21 cellular contexts compared by ENCODE assay signal in genomic region chr20:4944518-4944917, GRCh38. TPM values are rescaled to one million over a fixed set of nuclear protein-coding genes. Genes with fewer than 3 reads are reported as not detected.
DNase-seq lines count a peak whose midpoint lies in the region; ATAC-seq and TF ChIP-seq lines count a peak whose summit lies in the region.
"Had no signal": no experiment of that assay in that cellular context is flagged by ENCODE, and none has a peak within 500 bp of the region (broad histone marks: within the 10 kb centered on the region; RNA-seq: fewer than 3 reads in every experiment).

No MANE protein-coding gene starts in this region.

- H3K27ac ChIP-seq in IMR-90 (ENCODE audit: insufficient read depth, low read length) = peak overlapping the region; percentile 65; the same call in 1 of the 2 replicates
- H3K27ac ChIP-seq: ascending aorta, colonic mucosa, hepatocyte, spleen had no signal

- peak overlapping the region; percentile 81 for H3K14ac ChIP-seq in IMR-90 (replicated peaks; ENCODE audit: low read depth, low read length)

- dilution Hi-C loops in IMR-90 (cut with HindIII; ENCODE audit: low sequenced_read_pairs, unreplicated experiment) = no loop called here

- no peak for TF ChIP-seq CTCF in IMR-90 (conservative IDR thresholded peaks at IDR 0.05; ENCODE audit: low read depth, low read length)

- H2AK9ac ChIP-seq in IMR-90 (replicated peaks; ENCODE audit: low read depth, low read length, poor library complexity) = no peak overlapping the region

- H2BK5ac ChIP-seq in IMR-90 (ENCODE audit: low read depth, low read length, poor library complexity, severe bottlenecking) = peak overlapping the region; percentile 7

- H2BK15ac ChIP-seq in IMR-90 (ENCODE audit: low read depth, low read length) = peak overlapping the region; percentile 61; the same call in 1 of the 3 replicates

- no peak overlapping the region; the same call in 1 of the 2 replicates for H3K56ac ChIP-seq in IMR-90 (ENCODE audit: extremely low read depth, insufficient read depth, low read length)

- peak overlapping the region; percentile 89 for H2BK120ac ChIP-seq in IMR-90 (ENCODE audit: low read depth, low read length)

- no peak overlapping the region for H3K9ac ChIP-seq in IMR-90 (ENCODE audit: low read depth, low read length)

- in situ Hi-C loops in IMR-90 (cut with MboI; ENCODE audit: low sequenced_read_pairs) = no loop called here

- no TSS peak for BruUV-seq in IMR-90 (replicated peaks; lab: Mats Ljungman, UMichigan)

- H3K27me3 ChIP-seq in IMR-90 (ENCODE audit: control insufficient read depth, insufficient read depth, low read length) = no peaks in the 10 kb centered on the region
- H3K27me3 ChIP-seq: ascending aorta, colonic mucosa, hepatocyte, spleen had no signal

- ATAC-seq in IMR-90 (ENCODE audit: low read depth) (no peak), HG02973 (IDR thresholded peaks at IDR 0.05; ENCODE audit: unreplicated experiment) (no peak)
- ATAC-seq: CD8-positive, alpha-beta T cell; T-helper 17 cell had no signal

- H2AFZ ChIP-seq in IMR-90 (replicated peaks; ENCODE audit: low read length, poor library complexity) = no peak overlapping the region
- H2AFZ ChIP-seq: hepatocyte had no signal

- peak; percentile 54 for DNase-seq in AG08395 (ENCODE audit: low spot score)
- peak; percentile 35 for DNase-seq in IMR-90
- DNase-seq in astrocyte of the hippocampus (ENCODE audit: low read depth, low spot score) = peak; percentile 18
- DNase-seq in medulla oblongata (ENCODE audit: extremely low spot score) = peak; percentile 46
- no peak for DNase-seq in HPDE6-E6E7 (ENCODE audit: extremely low spot score)
- DNase-seq in activated CD4-positive, alpha-beta T cell treated with anti-CD3 and anti-CD28 coated beads, Interleukin-2, amount 50 U/mL, for 4 hours = no peak
- DNase-seq in NCI-H2196 treated with DMSO at 0.1 percent for 48 hours (lab: John Stamatoyannopoulos, UW; ENCODE audit: unreplicated experiment) = no peak
- DNase-seq: activated CD4-positive, alpha-beta T cell treated with anti-CD3 and anti-CD28 coated beads, Interleukin-2, amount 50 U/mL, for 48 hours; activated naive CD4-positive, alpha-beta T cell treated with anti-CD3 and anti-CD28 coated beads, Interleukin-2, amount 10 ng/mL, durations not matched to agents 7 days and 5 days; activated T-cell treated with anti-CD3 and anti-CD28 coated beads for 4 hours; CD8-positive, alpha-beta T cell; colonic mucosa; DND-41; KBM-7; NCI-H1092; NCI-H774; spleen; T-helper 17 cell had no signal

- H3K23ac ChIP-seq in IMR-90 (ENCODE audit: low read depth, low read length) = peak overlapping the region; percentile 52; the same call in 1 of the 2 replicates

- H3K4me2 ChIP-seq in IMR-90 (ENCODE audit: low read depth, low read length) = no peak overlapping the region
- H3K4me2 ChIP-seq: hepatocyte had no signal

- H4K91ac ChIP-seq in IMR-90 (ENCODE audit: insufficient read depth, low read depth, low read length) = peak overlapping the region; percentile 82

- CTCF ChIA-PET in IMR-90 (lab: Yijun Ruan, JAX) = no interaction called here

- H2AK5ac ChIP-seq in IMR-90 (ENCODE audit: low read depth, low read length) = peak overlapping the region; percentile 81; the same call in 1 of the 2 replicates

- intact Hi-C loops in IMR-90 (cut with micrococcal nuclease) = loop anchor here (5.0 kb wide), 1 partner anchor 37 kb away; no protein-coding TSS in a partner anchor

- H3K4me1 ChIP-seq in IMR-90 (ENCODE audit: control insufficient read depth, insufficient read depth, low read length) = peaks cover 36% of the 10 kb centered on the region
- H3K4me1 ChIP-seq: colonic mucosa had no signal

- H4K20me1 ChIP-seq in IMR-90 (ENCODE audit: insufficient read depth, low read length) = no peaks in the 10 kb centered on the region

- H3K18ac ChIP-seq in IMR-90 (ENCODE audit: low read depth, low read length) = peak overlapping the region; percentile 54; the same call in 1 of the 2 replicates

- no peak for TF ChIP-seq RAD21 in IMR-90 (IDR thresholded peaks at IDR 0.05; ENCODE audit: low read length)

- H3K4me3 ChIP-seq in IMR-90 (ENCODE audit: insufficient read depth, low read depth, low read length) = no peak overlapping the region
- H3K4me3 ChIP-seq: ascending aorta, colonic mucosa, hepatocyte, spleen had no signal

- H3K9me3 ChIP-seq in IMR-90 (ENCODE audit: control insufficient read depth, insufficient read depth, low read length) = no peaks in the 10 kb centered on the region
- H3K9me3 ChIP-seq: ascending aorta, colonic mucosa, spleen had no signal

- no peak for TF ChIP-seq POLR2A in IMR-90 (IDR thresholded peaks at IDR 0.05; ENCODE audit: low read depth, low read length)

- peak overlapping the region; percentile 37 to 76; a peak in 2 of 4 replicates for H4K8ac ChIP-seq in IMR-90 (ENCODE audit: low read depth in 2 of 2, low read length in 2 of 2)

- peaks cover 26% of the 10 kb centered on the region for H3K9me1 ChIP-seq in IMR-90 (ENCODE audit: insufficient read depth, low read length)

- POLR2A ChIA-PET in IMR-90 (lab: Charles Lee; ENCODE audit: unreplicated experiment) = no interaction called here

- no CpG with 5 or more reads among the region's 3 CpGs for WGBS in IMR-90 (ENCODE audit: extremely low coverage in 2 of 2, insufficient read length in 1 of 2), 2 experiments

- H4K5ac ChIP-seq in IMR-90 (ENCODE audit: low read depth, low read length) = peak overlapping the region; percentile 14; the same call in 1 of the 2 replicates

- peak overlapping the region; percentile 93 for H2BK20ac ChIP-seq in IMR-90 (ENCODE audit: low read depth, low read length)

- H3K79me1 ChIP-seq in IMR-90 (ENCODE audit: low read depth in 1 of 2, low read length in 2 of 2) = peaks cover 14 to 66% of the 10 kb centered on the region in 2 experiments; a peak in 3 of 4 replicates

- H3K4ac ChIP-seq in IMR-90 (ENCODE audit: low read depth, low read length) = peak overlapping the region; percentile 77

- 0 out of 2 replicates have a peak, but pooled peaks cover 1% of the 10 kb centered on the region for H3K36me3 ChIP-seq in IMR-90 (ENCODE audit: control insufficient read depth, insufficient read depth, low read length)
- H3K36me3 ChIP-seq: ascending aorta, colonic mucosa had no signal

TF ChIP-seq in IMR-90, 13 proteins besides CTCF, POLR2A, EP300 and RAD21:
- TF ChIP-seq CHD1 (IDR thresholded peaks at IDR 0.05; ENCODE audit: low read depth, low read length) (no peak), BHLHE40 (IDR thresholded peaks at IDR 0.05; ENCODE audit: low read depth, low read length) (no peak), MXI1 (IDR thresholded peaks at IDR 0.05; ENCODE audit: borderline replicate concordance, low read depth, low read length) (no peak)

RNA-seq across cellular contexts. Expression of gene SLC23A2, which starts 56.8 kb away (rescaled TPM):
- total RNA-seq in IMR-90 (2012; rRNA removed) = 10.2 and 11.1 TPM in 2 replicates
- 13.5 and 14.4 TPM in 2 replicates for polyA plus RNA-seq in IMR-90 (2012; rRNA removed)
- 9.3 and 13.1 TPM in 2 replicates for polyA plus RNA-seq in IMR-90 (2012; cell fraction: cytosol; rRNA removed)
- 22.1 and 35.5 TPM in 2 replicates for polyA plus RNA-seq in IMR-90 (2012; cell fraction: nucleus; rRNA removed; ENCODE audit: low replicate concordance)

Comparison
In these comparisons a context has a peak if more than half of its experiments do, and no peak if none do; other contexts are left out.
1. DNase-seq: peak in AG08395 (single experiment), IMR-90 (single experiment), astrocyte of the hippocampus (single experiment) and medulla oblongata (single experiment); none in HPDE6-E6E7 (single experiment), activated CD4-positive, alpha-beta T cell treated with anti-CD3 and anti-CD28 coated beads, Interleukin-2, amount 50 U/mL, for 4 hours (0 of 2) and NCI-H2196 treated with DMSO at 0.1 percent for 48 hours (single experiment).